Comparison of ENCODE assay signal across 12 cellular contexts in genomic region chr14:101359221-101360044, GRCh38.
DNase-seq lines count a peak whose midpoint lies in the region; ATAC-seq and TF ChIP-seq lines count a peak whose summit lies in the region.
"Had no signal": no experiment of that assay in that cellular context is flagged by ENCODE, and none has a peak within 500 bp of the region (broad histone marks: within the 10 kb centered on the region; RNA-seq: fewer than 3 reads in every experiment).

No MANE protein-coding gene starts in this region.

- no peak overlapping the region for H3K23ac ChIP-seq in mesendoderm (ENCODE audit: low read length)

- H3K27me3 ChIP-seq in mesendoderm (ENCODE audit: insufficient read depth, low read length, poor library complexity), result no peaks in the 10 kb centered on the region
- peaks cover 7% of the 10 kb centered on the region for H3K27me3 ChIP-seq in suprapubic skin
- H3K27me3 ChIP-seq: adrenal gland had no signal

- no peak overlapping the region for H3K18ac ChIP-seq in mesendoderm (ENCODE audit: low read length)

- no peak overlapping the region for H3K4ac ChIP-seq in mesendoderm (ENCODE audit: low read depth, low read length)

- no peaks in the 10 kb centered on the region for H3K79me2 ChIP-seq in mesendoderm (ENCODE audit: control insufficient read depth, insufficient read depth, low read length)

- peak; percentile 26 for DNase-seq in LoVo (ENCODE audit: low spot score)
- DNase-seq in caudate nucleus (lab: John Stamatoyannopoulos, UW), result no peak
- peak; percentile 24 for DNase-seq in mesendoderm
- no peak for DNase-seq in suprapubic skin (ENCODE audit: low spot score in 2 of 2)
- no peak for DNase-seq in NCI-H128 (lab: John Stamatoyannopoulos, UW; ENCODE audit: unreplicated experiment)
- DNase-seq in HCEC 1CT, result no peak
- no peak for DNase-seq in globus pallidus (ENCODE audit: low spot score)
- DNase-seq: activated CD4-positive, alpha-beta T cell treated with anti-CD3 and anti-CD28 coated beads, Interleukin-2, amount 10 ng/mL, durations not matched to agents 24 days and 14 days; DMS53; GOT3 had no signal

- TF ChIP-seq CTCF in suprapubic skin (IDR thresholded peaks at IDR 0.05), result no peak

- WGBS in mesendoderm (ENCODE audit: extremely low coverage, insufficient coverage, low lambda C conversion rate), result no CpG with 5 or more reads among the region's 19 CpGs
- WGBS in suprapubic skin, result 61% methylated on average over 18 of the region's 19 CpGs

- H3K4me2 ChIP-seq in mesendoderm (ENCODE audit: low read length), result no peak overlapping the region

- H2BK15ac ChIP-seq in mesendoderm (replicated peaks; ENCODE audit: low read depth), result no peak overlapping the region

- no peak overlapping the region for H3K4me3 ChIP-seq in mesendoderm (ENCODE audit: low read length)
- H3K4me3 ChIP-seq in suprapubic skin, result peak overlapping the region; percentile 11
- H3K4me3 ChIP-seq: adrenal gland had no signal

- H3K9me3 ChIP-seq in suprapubic skin, result peaks cover 2% of the 10 kb centered on the region
- H3K9me3 ChIP-seq: adrenal gland had no signal

- no peak for ATAC-seq in SK-N-SH treated with all-trans-retinoic acid at 6 μM for 48 hours

- H3K36me3 ChIP-seq in mesendoderm (ENCODE audit: control insufficient read depth, insufficient read depth, low read length) (no peaks in the 10 kb centered on the region), suprapubic skin (no peaks in the 10 kb centered on the region)
- H3K36me3 ChIP-seq: adrenal gland had no signal

- no peak for TF ChIP-seq POLR2A in suprapubic skin (IDR thresholded peaks at IDR 0.05)

- TF ChIP-seq EP300 in suprapubic skin (IDR thresholded peaks at IDR 0.05), result no peak

- no peak overlapping the region for H4K8ac ChIP-seq in mesendoderm (ENCODE audit: low read depth, low read length)

- peak overlapping the region; percentile 48 for H3K27ac ChIP-seq in caudate nucleus (ENCODE audit: low read depth, low read length)
- H3K27ac ChIP-seq in mesendoderm (ENCODE audit: low read depth, low read length), result no peak overlapping the region
- peak overlapping the region; percentile 78 for H3K27ac ChIP-seq in suprapubic skin

- H2BK5ac ChIP-seq in mesendoderm (ENCODE audit: low read length), result no peak overlapping the region

- H3K4me1 ChIP-seq in mesendoderm (ENCODE audit: control insufficient read depth, low read depth, low read length), result peaks cover 2% of the 10 kb centered on the region
- H3K4me1 ChIP-seq in suprapubic skin, result peaks cover 15% of the 10 kb centered on the region
- H3K4me1 ChIP-seq: adrenal gland had no signal

- no peaks in the 10 kb centered on the region for H3K79me1 ChIP-seq in mesendoderm (ENCODE audit: low read length)

- H4K5ac ChIP-seq in mesendoderm (ENCODE audit: low read length), result no peak overlapping the region

- no peak overlapping the region for H2BK120ac ChIP-seq in mesendoderm (ENCODE audit: low read depth, low read length)

- no peak overlapping the region for H3K9ac ChIP-seq in mesendoderm (ENCODE audit: low read length)

- peak overlapping the region; percentile 5 for H3K56ac ChIP-seq in mesendoderm (ENCODE audit: low read length)

- no peak overlapping the region for H2AK5ac ChIP-seq in mesendoderm (ENCODE audit: low read length)

TF ChIP-seq in SK-N-SH treated with all-trans-retinoic acid at 6 μM for 48 hours, 23 proteins besides CTCF, POLR2A, EP300 and RAD21:
- TF ChIP-seq OSR1 (CRISPR knock-in tag; IDR thresholded peaks at IDR 0.05) (no peak), ARNTL (CRISPR knock-in tag; IDR thresholded peaks at IDR 0.05; ENCODE audit: borderline replicate concordance, low read depth) (no peak), TCF4 (CRISPR knock-in tag; IDR thresholded peaks at IDR 0.05; ENCODE audit: borderline replicate concordance) (no peak), CSDC2 (CRISPR knock-in tag; IDR thresholded peaks at IDR 0.05) (no peak), PATZ1 (CRISPR knock-in tag; IDR thresholded peaks at IDR 0.05; ENCODE audit: borderline replicate concordance) (no peak), CSRNP3 (CRISPR knock-in tag; IDR thresholded peaks at IDR 0.05) (no peak), CREB5 (CRISPR knock-in tag; IDR thresholded peaks at IDR 0.05; ENCODE audit: low read depth) (no peak), PPARA (CRISPR knock-in tag; IDR thresholded peaks at IDR 0.05; ENCODE audit: borderline replicate concordance) (no peak), TSHZ2 (CRISPR knock-in tag; IDR thresholded peaks at IDR 0.05) (no peak), ZNF565 (CRISPR knock-in tag; conservative IDR thresholded peaks at IDR 0.05; ENCODE audit: low read depth) (no peak), TOX (CRISPR knock-in tag; IDR thresholded peaks at IDR 0.05; ENCODE audit: borderline replicate concordance) (no peak), ZC3H10 (CRISPR knock-in tag; IDR thresholded peaks at IDR 0.05) (no peak), SNAI2 (CRISPR knock-in tag; IDR thresholded peaks at IDR 0.05) (no peak), RARB (CRISPR knock-in tag; IDR thresholded peaks at IDR 0.05) (no peak), ZNF8 (CRISPR knock-in tag; IDR thresholded peaks at IDR 0.05) (no peak), GLIS3 (CRISPR knock-in tag; IDR thresholded peaks at IDR 0.05) (no peak), ZNF70 (CRISPR knock-in tag; IDR thresholded peaks at IDR 0.05) (no peak), ISL1 (CRISPR knock-in tag; IDR thresholded peaks at IDR 0.05) (no peak), ZFP3 (CRISPR knock-in tag; IDR thresholded peaks at IDR 0.05) (no peak), ZFP30 (CRISPR knock-in tag; IDR thresholded peaks at IDR 0.05) (no peak)

Comparison
In these comparisons a context has a peak if more than half of its experiments do, and no peak if none do; other contexts are left out.
1. DNase-seq: peak in LoVo (single experiment) and mesendoderm (single experiment); none in caudate nucleus (0 of 61), suprapubic skin (0 of 2), NCI-H128 (single experiment), HCEC 1CT (single experiment) and globus pallidus (single experiment).